ENCODE assay signal across 9 cellular contexts in the genomic region with DNA sequence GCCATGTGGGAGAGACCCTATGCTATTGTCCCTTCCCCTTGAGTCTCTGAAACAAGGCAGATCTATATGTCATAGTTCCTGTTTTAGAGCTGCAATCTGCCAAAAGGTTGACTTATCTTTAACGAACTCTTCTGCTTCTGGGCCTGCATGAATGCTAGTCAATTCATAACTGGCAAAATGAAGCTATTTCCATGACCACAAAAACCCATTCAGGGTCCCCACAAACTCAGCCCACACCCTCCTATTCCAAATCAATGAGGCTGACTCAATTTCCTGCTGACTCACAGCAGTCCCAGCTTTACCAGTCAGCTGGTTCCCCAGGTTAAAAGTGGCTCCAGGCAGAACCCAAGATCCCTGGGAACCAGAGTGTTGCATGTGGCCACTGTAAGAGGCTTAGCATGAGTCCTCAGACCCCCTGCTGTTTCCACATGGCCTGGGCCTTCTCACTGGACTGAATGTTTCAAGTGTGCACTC. TPM values are rescaled to one million over a fixed set of nuclear protein-coding genes. Genes with fewer than 3 reads are reported as not detected.
DNase-seq lines count a peak whose midpoint lies in the region; ATAC-seq and TF ChIP-seq lines count a peak whose summit lies in the region.
"Had no signal": no experiment of that assay in that cellular context is flagged by ENCODE, and none has a peak within 500 bp of the region (broad histone marks: within the 10 kb centered on the region; RNA-seq: fewer than 3 reads in every experiment).

No MANE protein-coding gene starts in this region.

- no peaks in the 10 kb centered on the region for H3K4me1 ChIP-seq in breast epithelium
- peaks cover 0 to 9% (median 3%) of the 10 kb centered on the region in 4 donors for H3K4me1 ChIP-seq in transverse colon
- H3K4me1 ChIP-seq in ascending aorta: no peaks in the 10 kb centered on the region

- H3K4me1 Mint-ChIP-seq in MCF 10A (ENCODE audit: insufficient read depth, unreplicated experiment) (peaks cover 20% of the 10 kb centered on the region), glutamatergic neuron (ENCODE audit: low read depth, unreplicated experiment) (no peaks in the 10 kb centered on the region)

- H3K9me3 ChIP-seq in breast epithelium (no peaks in the 10 kb centered on the region), SK-N-MC (ENCODE audit: low read depth, low read length) (no peaks in the 10 kb centered on the region), transverse colon (no peaks in the 10 kb centered on the region), ascending aorta (no peaks in the 10 kb centered on the region)

- no peaks in the 10 kb centered on the region for H3K36me3 ChIP-seq in breast epithelium
- no peaks in the 10 kb centered on the region for H3K36me3 ChIP-seq in SK-N-MC (ENCODE audit: insufficient read depth, low read length)
- H3K36me3 ChIP-seq in transverse colon: no peaks in the 10 kb centered on the region
- H3K36me3 ChIP-seq in ascending aorta: no peaks in the 10 kb centered on the region

- WGBS in transverse colon (ENCODE audit: low coverage in 1 of 2), 2 donors: 0 to 43% methylated on average over 1 of the region's 1 CpG

- in situ Hi-C loops in transverse colon (cut with MboI; ENCODE audit: low pct_ligation_motif_present in 1 of 4, low pct_unique_long_range_greater_than_20kb in 1 of 4, low sequenced_read_pairs in 3 of 4): no loop called here

- H3K27ac ChIP-seq in breast epithelium (peak overlapping the region in 1 of 2 donors; percentile 19), SK-N-MC (peak overlapping the region; percentile 30; the same call in 1 of the 2 replicates), transverse colon (no peak overlapping the region), ascending aorta (no peak overlapping the region)

- TF ChIP-seq CTCF in MCF 10A (IDR thresholded peaks at IDR 0.05; ENCODE audit: unreplicated experiment) (no peak), breast epithelium (IDR thresholded peaks at IDR 0.05) (no peak), transverse colon (IDR thresholded peaks at IDR 0.05) (no peak), glutamatergic neuron (IDR thresholded peaks at IDR 0.05; ENCODE audit: partially characterized antibody, unreplicated experiment) (no peak), ascending aorta (IDR thresholded peaks at IDR 0.05) (no peak)

- H3K4me3 Mint-ChIP-seq in MCF 10A (ENCODE audit: unreplicated experiment) (no peak overlapping the region), glutamatergic neuron (ENCODE audit: unreplicated experiment) (no peak overlapping the region)

- no peak overlapping the region for H3K9ac ChIP-seq in SK-N-MC (ENCODE audit: insufficient read length)

- CTCF ChIA-PET in MCF 10A (lab: Yijun Ruan, JAX): interaction anchor here (0.6 to 1.6 kb wide), 4 partner anchors 23 to 210 kb away, joined by 3 to 6 read pairs (median 3); no protein-coding TSS in a partner anchor

- no peaks in the 10 kb centered on the region for H3K27me3 Mint-ChIP-seq in MCF 10A (ENCODE audit: insufficient read depth, unreplicated experiment)
- peaks cover 4% of the 10 kb centered on the region for H3K27me3 Mint-ChIP-seq in glutamatergic neuron (ENCODE audit: unreplicated experiment)

- TF ChIP-seq POLR2A in breast epithelium (IDR thresholded peaks at IDR 0.05): no peak
- no peak for TF ChIP-seq POLR2A in transverse colon (IDR thresholded peaks at IDR 0.05)

- intact Hi-C loops in MCF 10A (cut with micrococcal nuclease) (no loop called here), breast epithelium (cut with DNase I; ENCODE audit: low total_unique reads) (no loop called here), transverse colon (cut with DNase I; ENCODE audit: low total_unique reads) (no loop called here), ascending aorta (cut with DNase I) (loop anchor here (10.0 kb wide), 1 partner anchor 1245 kb away; no protein-coding TSS in a partner anchor)

- H3K36me3 Mint-ChIP-seq in MCF 10A (ENCODE audit: insufficient read depth, unreplicated experiment) (no peaks in the 10 kb centered on the region), glutamatergic neuron (ENCODE audit: unreplicated experiment) (peaks cover 9% of the 10 kb centered on the region)

- TF ChIP-seq EP300 in transverse colon (IDR thresholded peaks at IDR 0.05; ENCODE audit: low read depth): no peak

- BruUV-seq in MCF 10A (replicated peaks; lab: Mats Ljungman, UMichigan): no TSS peak

- POLR2A ChIA-PET in MCF 10A (lab: Yijun Ruan, JAX): interaction anchor here (1.3 kb wide), 1 partner anchor 16 kb away, joined by 4 read pairs; no protein-coding TSS in a partner anchor

- DNase-seq in MCF 10A (ENCODE audit: unreplicated experiment): peak; percentile 90
- no peak for DNase-seq in breast epithelium (ENCODE audit: low spot score in 2 of 2)
- no peak for DNase-seq in SK-N-MC (ENCODE audit: low read depth, low spot score)
- peak; percentile 81 for DNase-seq in non-pigmented ciliary epithelial cell (ENCODE audit: low read depth)
- no peak for DNase-seq in transverse colon
- no peak for DNase-seq in glutamatergic neuron
- no peak for DNase-seq in ascending aorta (ENCODE audit: low spot score in 2 of 2)
- DNase-seq: DND-41 had no signal

- no peaks in the 10 kb centered on the region for H3K27me3 ChIP-seq in breast epithelium
- H3K27me3 ChIP-seq in transverse colon: no peaks in the 10 kb centered on the region
- no peaks in the 10 kb centered on the region for H3K27me3 ChIP-seq in ascending aorta

- no peaks in the 10 kb centered on the region for H3K9me3 Mint-ChIP-seq in MCF 10A (ENCODE audit: unreplicated experiment)
- no peaks in the 10 kb centered on the region for H3K9me3 Mint-ChIP-seq in glutamatergic neuron (ENCODE audit: unreplicated experiment)

- no peak overlapping the region for H3K27ac Mint-ChIP-seq in MCF 10A (ENCODE audit: low read depth, unreplicated experiment)
- no peak overlapping the region for H3K27ac Mint-ChIP-seq in glutamatergic neuron (ENCODE audit: unreplicated experiment)

- no peak overlapping the region for H3K4me3 ChIP-seq in breast epithelium
- no peak overlapping the region for H3K4me3 ChIP-seq in SK-N-MC
- no peak overlapping the region for H3K4me3 ChIP-seq in transverse colon
- no peak overlapping the region for H3K4me3 ChIP-seq in ascending aorta

- ATAC-seq in HG03064 (IDR thresholded peaks at IDR 0.05; ENCODE audit: low read depth, unreplicated experiment): peak; percentile 76

RNA-seq across cellular contexts. Expression of gene SOD3, which starts 25.2 kb away (rescaled TPM):
- total RNA-seq in MCF 10A (2022) (not detected in 2 replicates), breast epithelium (100 to 1,000 TPM in 1 of 3 donors, 10 to 100 TPM in 2; 22.0 to 131 (median 77.3) TPM), transverse colon (100 to 1,000 TPM in 1 of 4 donors, 10 to 100 TPM in 3; 27.7 to 112 (median 71.7) TPM), glutamatergic neuron (ENCODE audit: unreplicated experiment) (not detected), ascending aorta (893 TPM)

Comparison
In these comparisons a context has a peak if more than half of its experiments do, and no peak if none do; other contexts are left out.
1. DNase-seq: peak in MCF 10A (single experiment) and non-pigmented ciliary epithelial cell (single experiment); none in breast epithelium (0 of 2), SK-N-MC (single experiment), transverse colon (single experiment), glutamatergic neuron (single experiment) and ascending aorta (0 of 2).
2. RNA of gene SOD3, which starts 25.2 kb away (total RNA-seq): 893 TPM in ascending aorta (single experiment), 27.7 to 112 TPM in transverse colon and 22.0 to 131 TPM in breast epithelium; not detected in MCF 10A and not detected in glutamatergic neuron (single experiment); every median in the first group is over 10 times any median in the second.